8 cellular contexts compared by ENCODE assay signal in the genomic region with DNA sequence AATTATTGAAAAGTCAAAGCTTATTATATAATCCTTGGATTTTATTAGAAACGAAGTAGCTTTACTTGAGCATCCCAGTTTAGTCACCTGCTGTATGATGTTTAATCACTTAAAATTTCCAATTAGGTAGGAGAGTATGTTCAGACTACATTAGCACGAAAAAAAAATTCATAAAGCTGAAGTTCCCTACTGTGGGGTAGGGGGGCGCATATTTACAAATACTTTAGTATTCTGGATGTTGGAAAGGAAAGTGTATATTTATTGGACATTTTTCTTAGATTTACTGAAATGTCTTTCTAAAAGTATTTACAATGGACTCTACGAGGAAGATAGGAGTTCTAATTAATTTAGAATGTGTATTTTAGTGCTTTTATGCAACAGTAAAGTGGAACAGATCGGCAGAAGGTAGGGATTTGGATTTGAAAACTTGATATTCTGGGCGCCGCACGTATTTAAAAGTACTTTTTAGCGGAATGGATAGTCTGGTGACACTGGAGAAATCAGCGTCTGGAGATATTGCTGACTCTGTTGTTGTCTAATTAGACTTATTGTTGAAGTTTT. TPM values are rescaled to one million over a fixed set of nuclear protein-coding genes. Genes with fewer than 3 reads are reported as not detected.
DNase-seq lines count a peak whose midpoint lies in the region; ATAC-seq and TF ChIP-seq lines count a peak whose summit lies in the region.

No MANE protein-coding gene starts in this region.

- no peaks in the 10 kb centered on the region for H3K9me3 ChIP-seq in AG04450 (ENCODE audit: control insufficient read depth, insufficient read depth, low read length)

- ATAC-seq in stimulated activated naive B cell treated with anti-CD40 and anti-IgM and Interleukin-4, amounts not matched to agents 10 μg/mL and 1 μg/mL and 100 μg/mL, for 72 hours (replicated peaks) = no peak
- no peak for ATAC-seq in omental fat pad (ENCODE audit: low FRiP score)

- H3K4me3 ChIP-seq in AG04450 (ENCODE audit: low read depth, low read length) = peak overlapping the region; percentile 91
- peak overlapping the region; percentile 74 to 86 for H3K4me3 ChIP-seq in foreskin fibroblast (ENCODE audit: low read depth in 1 of 2, low read length in 2 of 2)

- H3K4me3 Mint-ChIP-seq in stimulated activated naive B cell treated with anti-CD40 and anti-IgM and Interleukin-4, amounts not matched to agents 10 μg/mL and 1 μg/mL and 100 μg/mL, for 72 hours = peak overlapping the region; percentile 47 to 89

- no peak overlapping the region for H3K27ac Mint-ChIP-seq in stimulated activated naive B cell treated with anti-CD40 and anti-IgM and Interleukin-4, amounts not matched to agents 10 μg/mL and 1 μg/mL and 100 μg/mL, for 72 hours

- CTCF ChIA-PET in AG04450 (lab: Charles Lee) = interaction anchor here (0.6 to 2.5 kb wide), 13 partner anchors 10 to 442 kb away, joined by 3 to 9 read pairs (median 4); no protein-coding TSS in a partner anchor

- H3K27me3 ChIP-seq in AG04450 (ENCODE audit: control insufficient read depth, insufficient read depth, low read length) = no peaks in the 10 kb centered on the region

- POLR2A ChIA-PET in AG04450 (lab: Yijun Ruan, JAX) = no interaction called here

- no peaks in the 10 kb centered on the region for H3K9me3 Mint-ChIP-seq in stimulated activated naive B cell treated with anti-CD40 and anti-IgM and Interleukin-4, amounts not matched to agents 10 μg/mL and 1 μg/mL and 100 μg/mL, for 72 hours

- no peaks in the 10 kb centered on the region for H3K27me3 Mint-ChIP-seq in stimulated activated naive B cell treated with anti-CD40 and anti-IgM and Interleukin-4, amounts not matched to agents 10 μg/mL and 1 μg/mL and 100 μg/mL, for 72 hours

- H3K27ac ChIP-seq in AG04450 (ENCODE audit: low read depth, low read length) = no peak overlapping the region

- no peaks in the 10 kb centered on the region for H3K36me3 Mint-ChIP-seq in stimulated activated naive B cell treated with anti-CD40 and anti-IgM and Interleukin-4, amounts not matched to agents 10 μg/mL and 1 μg/mL and 100 μg/mL, for 72 hours

- DNase-seq in AG04450 (ENCODE audit: low read depth, low spot score) (no peak), RPMI7951 (ENCODE audit: low read depth) (peak; percentile 3), foreskin fibroblast (peak in 1 of 2 donors; percentile 14), DMS114 treated with DMSO at 0.1 percent for 48 hours (lab: John Stamatoyannopoulos, UW; ENCODE audit: unreplicated experiment) (no peak), Ammon's horn (ENCODE audit: low spot score) (no peak), omental fat pad (ENCODE audit: low spot score) (no peak)
- no peak for DNase-seq in stimulated activated naive B cell treated with anti-CD40 and anti-IgM and Interleukin-4, amounts not matched to agents 10 μg/mL and 1 μg/mL and 100 μg/mL, for 72 hours

- peaks cover 10 to 26% of the 10 kb centered on the region in 2 donors for H3K4me1 Mint-ChIP-seq in stimulated activated naive B cell treated with anti-CD40 and anti-IgM and Interleukin-4, amounts not matched to agents 10 μg/mL and 1 μg/mL and 100 μg/mL, for 72 hours

- TF ChIP-seq CTCF in AG04450 (IDR thresholded peaks at IDR 0.05; ENCODE audit: low read depth, low read length) (peak; percentile 49), GM12872 (IDR thresholded peaks at IDR 0.05; ENCODE audit: insufficient read depth, low read depth, low read length) (peak; percentile 26; the same call in 1 of the 3 replicates), foreskin fibroblast (IDR thresholded peaks at IDR 0.05; ENCODE audit: low read depth, low read length) (peak; percentile 23), omental fat pad (IDR thresholded peaks at IDR 0.05) (no peak)

RNA-seq across cellular contexts. Expression of a gene that starts 1.9 kb away (rescaled TPM):
- polyA plus RNA-seq in AG04450 (2011; rRNA removed) = 15.9 and 18.8 TPM in 2 replicates
- 29.7 and 30.5 TPM in 2 replicates for polyA minus RNA-seq in AG04450 (2011; rRNA and poly(A)+ RNA removed)
- 12.9 and 18.9 TPM in 2 replicates for total RNA-seq in RPMI7951 (2014; rRNA removed; shearing (Covaris generic))
- 10 to 100 TPM; 11.7 to 16.6 (median 13.0) TPM for total RNA-seq in omental fat pad

RNA-seq across cellular contexts. Expression of a gene that starts 33.7 kb away (rescaled TPM):
- polyA plus RNA-seq in AG04450 (2011; rRNA removed) = 30.5 and 42.5 TPM in 2 replicates
- 30.8 and 42.2 TPM in 2 replicates for polyA minus RNA-seq in AG04450 (2011; rRNA and poly(A)+ RNA removed)
- 25.3 and 36.2 TPM in 2 replicates for total RNA-seq in RPMI7951 (2014; rRNA removed; shearing (Covaris generic))
- total RNA-seq in omental fat pad = 10 to 100 TPM; 27.0 to 33.7 (median 27.5) TPM

Comparison
In these comparisons a context has a peak if more than half of its experiments do, and no peak if none do; other contexts are left out.
1. CTCF ChIP-seq: peak in AG04450 (single experiment), GM12872 (single experiment) and foreskin fibroblast (single experiment); none in omental fat pad (0 of 3).